Comparison of ENCODE assay signal across 15 cellular contexts in genomic region chr5:93225748-93226147, GRCh38.
"Had no signal": no experiment of that assay in that cellular context is flagged by ENCODE, and none has a peak within 500 bp of the region (broad histone marks: within the 10 kb centered on the region; RNA-seq: fewer than 3 reads in every experiment).

No MANE protein-coding gene starts in this region.

- DNase-seq: activated B cell treated with CpG ODN at 0.5 μM for 24 hours; activated CD4-positive, alpha-beta T cell treated with anti-CD3 and anti-CD28 coated beads for 36 hours; activated CD4-positive, alpha-beta T cell treated with anti-CD3 and anti-CD28 coated beads, Interleukin-2, amount 50 U/mL, for 48 hours; activated naive CD4-positive, alpha-beta T cell treated with anti-CD3 and anti-CD28 coated beads for 36 hours; activated T-cell treated with anti-CD3 and anti-CD28 coated beads, Interleukin-2, amount 50 U/mL, for 48 hours; cortex of kidney; erythroblast; immature natural killer cell; lower lobe of right lung; natural killer cell; stimulated activated CD4-positive, alpha-beta T cell treated with anti-CD3 and anti-CD28 coated beads, Interleukin-4, amount 100 ng/mL, for 24 hours; stimulated activated naive CD8-positive, alpha-beta T cell treated with anti-CD3 and anti-CD28 coated beads, Interleukin-15, Interleukin-2, amounts not matched to agents 100 U/mL and 50 U/mL, for 24 hours; T-helper 17 cell; tibial artery had no signal

- ATAC-seq: activated CD4-positive, alpha-beta T cell treated with anti-CD3 and anti-CD28 coated beads for 36 hours; left lobe of liver; lower lobe of right lung; natural killer cell; stimulated activated naive CD8-positive, alpha-beta T cell treated with anti-CD3 and anti-CD28 coated beads, Interleukin-15, Interleukin-2, amounts not matched to agents 100 U/mL and 50 U/mL, for 24 hours; T-helper 17 cell had no signal
